Comparison of ENCODE assay signal across 21 cellular contexts in the genomic region with DNA sequence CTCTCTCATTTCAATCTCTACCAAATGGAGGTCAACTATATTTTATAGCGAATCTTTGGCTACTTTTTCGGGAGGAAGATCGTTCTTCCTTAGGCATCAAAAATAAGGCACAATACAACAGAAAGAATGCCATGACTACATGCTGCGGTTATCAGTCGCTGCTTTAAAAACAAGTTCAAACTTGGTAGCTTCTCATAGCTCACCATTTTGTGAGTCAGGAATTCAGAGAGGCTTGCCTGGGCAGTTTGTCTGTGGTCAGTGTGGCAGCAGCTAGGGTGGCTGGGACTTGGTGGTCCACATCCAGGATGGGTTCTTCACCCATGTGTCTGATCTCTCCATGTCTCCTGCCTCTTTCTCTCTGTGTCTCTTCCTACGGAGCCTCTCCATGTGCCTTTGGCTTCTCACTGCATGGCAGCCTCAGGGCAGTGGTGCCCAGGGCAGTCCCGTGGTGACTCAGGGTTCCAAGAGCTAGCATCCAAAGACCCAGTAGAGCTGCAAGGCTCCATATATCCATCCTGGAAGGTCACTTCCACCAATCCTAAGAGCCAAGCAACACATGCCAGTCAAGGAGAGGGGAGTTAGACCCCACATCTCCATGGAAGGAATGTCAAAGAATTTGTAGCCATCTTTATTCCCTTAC. TPM values are rescaled to one million over a fixed set of nuclear protein-coding genes. Genes with fewer than 3 reads are reported as not detected.
DNase-seq lines count a peak whose midpoint lies in the region; ATAC-seq and TF ChIP-seq lines count a peak whose summit lies in the region.
"Had no signal": no experiment of that assay in that cellular context is flagged by ENCODE, and none has a peak within 500 bp of the region (broad histone marks: within the 10 kb centered on the region; RNA-seq: fewer than 3 reads in every experiment).

No MANE protein-coding gene starts in this region.

- H3K4me1 Mint-ChIP-seq in stimulated activated effector memory CD8-positive, alpha-beta T cell treated with anti-CD3 and anti-CD28 coated beads, Interleukin-12 subunit alpha, Interleukin-12 subunit beta, amount 100 ng/mL, for 72 hours: peaks cover 71% of the 10 kb centered on the region
- H3K4me1 Mint-ChIP-seq in Caco-2 (ENCODE audit: low read depth, unreplicated experiment): no peaks in the 10 kb centered on the region

- TF ChIP-seq CTCF in mammary epithelial cell (conservative IDR thresholded peaks at IDR 0.05 in 1 of 2, IDR thresholded peaks at IDR 0.05 in 1 of 2; ENCODE audit: extremely low read depth in 1 of 2, insufficient read depth in 1 of 2, low read depth in 1 of 2, low read length in 2 of 2) (no peak), esophagus muscularis mucosa (IDR thresholded peaks at IDR 0.05) (no peak), Caco-2 (IDR thresholded peaks at IDR 0.05; ENCODE audit: insufficient read depth in 1 of 2, low read depth in 1 of 2, low read length in 1 of 2, severe bottlenecking in 1 of 2, unreplicated experiment in 1 of 2) (no peak)

- peak; percentile 38 for DNase-seq in activated CD8-positive, alpha-beta memory T cell treated with anti-CD3 and anti-CD28 coated beads for 24 hours
- no peak for DNase-seq in activated CD8-positive, alpha-beta memory T cell treated with anti-CD3 and anti-CD28 coated beads, Interleukin-2, amount 50 U/mL, for 4 hours
- DNase-seq in mammary epithelial cell (peak; percentile 94), esophagus muscularis mucosa (ENCODE audit: extremely low spot score) (peak; percentile 74), Caco-2 (no peak), NCI-H345 (lab: John Stamatoyannopoulos, UW) (no peak)
- no peak for DNase-seq in stimulated activated effector memory CD8-positive, alpha-beta T cell treated with anti-CD3 and anti-CD28 coated beads, Interleukin-12 subunit alpha, Interleukin-12 subunit beta, amount 100 ng/mL, for 72 hours (ENCODE audit: low spot score in 2 of 2)
- DNase-seq: 8988T; CD4-positive, alpha-beta memory T cell; DMS53; EL; HCEC 1CT; NCI-H1105; NCI-H524; NCI-H82; SIG-M5 had no signal

- peaks cover 2% of the 10 kb centered on the region for H3K27me3 Mint-ChIP-seq in Caco-2 (ENCODE audit: insufficient read depth, unreplicated experiment)
- H3K27me3 Mint-ChIP-seq: B cell; CD4-positive, alpha-beta memory T cell had no signal

- no peaks in the 10 kb centered on the region for H3K9me3 Mint-ChIP-seq in stimulated activated effector memory CD8-positive, alpha-beta T cell treated with anti-CD3 and anti-CD28 coated beads, Interleukin-12 subunit alpha, Interleukin-12 subunit beta, amount 100 ng/mL, for 72 hours
- H3K9me3 Mint-ChIP-seq in Caco-2 (ENCODE audit: unreplicated experiment): no peaks in the 10 kb centered on the region
- H3K9me3 Mint-ChIP-seq: CD4-positive, alpha-beta memory T cell; GM23338 had no signal

- no peaks in the 10 kb centered on the region for H3K79me2 ChIP-seq in mammary epithelial cell (ENCODE audit: insufficient read depth, low read length)

- peak overlapping the region; percentile 84 for H2AFZ ChIP-seq in mammary epithelial cell (ENCODE audit: low read depth, low read length)
- H2AFZ ChIP-seq: GM23338 had no signal

- BruUV-seq in mammary epithelial cell (replicated peaks; lab: Mats Ljungman, UMichigan) (no TSS peak), Caco-2 (replicated peaks; lab: Mats Ljungman, UMichigan) (no TSS peak)

- CTCF ChIA-PET in mammary epithelial cell (lab: Charles Lee; ENCODE audit: low non-redundant PET) (interaction anchor here (0.7 kb wide), 1 partner anchor 1446 kb away, joined by 4 read pairs; no protein-coding TSS in a partner anchor), Caco-2 (lab: Charles Lee) (no interaction called here)

- H3K4me2 ChIP-seq in mammary epithelial cell (ENCODE audit: insufficient read depth, low read depth, low read length): peak overlapping the region; percentile 58
- H3K4me2 ChIP-seq: GM23338 had no signal

- H3K4me3 ChIP-seq in mammary epithelial cell (replicated peaks in 1 of 3; ENCODE audit: insufficient read depth in 1 of 3, low read depth in 2 of 3, low read length in 3 of 3) (no peak overlapping the region), esophagus muscularis mucosa (no peak overlapping the region), Caco-2 (ENCODE audit: low read depth, low read length) (no peak overlapping the region)
- H3K4me3 ChIP-seq: GM23338 had no signal

- TF ChIP-seq POLR2A in esophagus muscularis mucosa (IDR thresholded peaks at IDR 0.05; ENCODE audit: low read depth): no peak

- H3K36me3 Mint-ChIP-seq in stimulated activated effector memory CD8-positive, alpha-beta T cell treated with anti-CD3 and anti-CD28 coated beads, Interleukin-12 subunit alpha, Interleukin-12 subunit beta, amount 100 ng/mL, for 72 hours: no peaks in the 10 kb centered on the region
- no peaks in the 10 kb centered on the region for H3K36me3 Mint-ChIP-seq in Caco-2 (ENCODE audit: insufficient read depth, unreplicated experiment)

- peak overlapping the region; percentile 54 for H3K27ac Mint-ChIP-seq in stimulated activated effector memory CD8-positive, alpha-beta T cell treated with anti-CD3 and anti-CD28 coated beads, Interleukin-12 subunit alpha, Interleukin-12 subunit beta, amount 100 ng/mL, for 72 hours
- H3K27ac Mint-ChIP-seq in Caco-2 (ENCODE audit: unreplicated experiment): no peak overlapping the region
- H3K27ac Mint-ChIP-seq: GM23338 had no signal

- H3K36me3 ChIP-seq in mammary epithelial cell (ENCODE audit: insufficient read depth, low read length) (no peaks in the 10 kb centered on the region), esophagus muscularis mucosa (no peaks in the 10 kb centered on the region), Caco-2 (ENCODE audit: control insufficient read depth, insufficient read depth, low read length) (no peaks in the 10 kb centered on the region)

- TF ChIP-seq EP300 in esophagus muscularis mucosa (IDR thresholded peaks at IDR 0.05): no peak

- WGBS in mammary epithelial cell (ENCODE audit: low coverage, missing lambda C conversion rate): 8% methylated on average over 7 of the region's 7 CpGs
- WGBS in esophagus muscularis mucosa: 87% methylated on average over 7 of the region's 7 CpGs

- H3K9ac ChIP-seq in mammary epithelial cell (ENCODE audit: insufficient read depth, low read length): no peak overlapping the region

- intact Hi-C loops in mammary epithelial cell (cut with micrococcal nuclease): no loop called here
- intact Hi-C loops in esophagus muscularis mucosa (cut with DNase I): no loop called here
- intact Hi-C loops in Caco-2 (cut with micrococcal nuclease; ENCODE audit: unreplicated experiment): no loop called here

- no peak overlapping the region for H3K4me3 Mint-ChIP-seq in stimulated activated effector memory CD8-positive, alpha-beta T cell treated with anti-CD3 and anti-CD28 coated beads, Interleukin-12 subunit alpha, Interleukin-12 subunit beta, amount 100 ng/mL, for 72 hours
- H3K4me3 Mint-ChIP-seq in Caco-2 (ENCODE audit: unreplicated experiment): no peak overlapping the region
- H3K4me3 Mint-ChIP-seq: B cell; CD4-positive, alpha-beta memory T cell; GM23338 had no signal

- H3K27ac ChIP-seq in mammary epithelial cell (ENCODE audit: insufficient read depth, low read depth, low read length) (peak overlapping the region; percentile 54), esophagus muscularis mucosa (replicated peaks in 1 of 4) (no peak overlapping the region)

- H3K9me3 ChIP-seq in mammary epithelial cell (replicated peaks; ENCODE audit: insufficient read depth, low read length) (no peaks in the 10 kb centered on the region), esophagus muscularis mucosa (no peaks in the 10 kb centered on the region), Caco-2 (no peaks in the 10 kb centered on the region)

- dilution Hi-C loops in mammary epithelial cell (cut with HindIII; ENCODE audit: low sequenced_read_pairs): no loop called here

- POLR2A ChIA-PET in Caco-2 (lab: Charles Lee): no interaction called here

- H3K27me3 ChIP-seq in mammary epithelial cell (ENCODE audit: insufficient read depth, low read length) (no peaks in the 10 kb centered on the region), esophagus muscularis mucosa (no peaks in the 10 kb centered on the region), Caco-2 (replicated peaks; ENCODE audit: control insufficient read depth, insufficient read depth, low read length) (no peaks in the 10 kb centered on the region)

- in situ Hi-C loops in mammary epithelial cell (cut with MboI; ENCODE audit: low sequenced_read_pairs in 2 of 2): no loop called here

- ATAC-seq in stimulated activated effector memory CD8-positive, alpha-beta T cell treated with anti-CD3 and anti-CD28 coated beads, Interleukin-12 subunit alpha, Interleukin-12 subunit beta, amount 100 ng/mL, for 72 hours: no peak
- ATAC-seq in HG03342 (IDR thresholded peaks at IDR 0.05; ENCODE audit: unreplicated experiment): no peak
- ATAC-seq: GM23338 had no signal

- H3K4me1 ChIP-seq in mammary epithelial cell (ENCODE audit: insufficient read depth, low read length): peaks cover 29% of the 10 kb centered on the region
- H3K4me1 ChIP-seq in esophagus muscularis mucosa: no peaks in the 10 kb centered on the region
- peaks cover 13% of the 10 kb centered on the region for H3K4me1 ChIP-seq in Caco-2

- no peaks in the 10 kb centered on the region for H4K20me1 ChIP-seq in mammary epithelial cell (ENCODE audit: insufficient read depth, low read length)

RNA-seq across cellular contexts. Expression of a gene that starts 10.4 kb away (rescaled TPM):
- not detected for total RNA-seq in mammary epithelial cell
- polyA plus RNA-seq in mammary epithelial cell: not detected
- polyA minus RNA-seq in mammary epithelial cell: not detected
- total RNA-seq in esophagus muscularis mucosa: 1 to 10 TPM in 1 of 4 donors, under 1 TPM in 3; 0.32 to 1.2 (median 0.38) TPM
- total RNA-seq in Caco-2 (2022): 2.6 and 2.8 TPM in 2 replicates
- total RNA-seq: GM23338, LHCN-M2, RPMI7951 had no signal
- polyA plus RNA-seq: GM23338 had no signal

Comparison
In these comparisons a context has a peak if more than half of its experiments do, and no peak if none do; other contexts are left out.
1. DNase-seq: peak in activated CD8-positive, alpha-beta memory T cell treated with anti-CD3 and anti-CD28 coated beads for 24 hours (single experiment), mammary epithelial cell (single experiment) and esophagus muscularis mucosa (single experiment); none in activated CD8-positive, alpha-beta memory T cell treated with anti-CD3 and anti-CD28 coated beads, Interleukin-2, amount 50 U/mL, for 4 hours (single experiment), stimulated activated effector memory CD8-positive, alpha-beta T cell treated with anti-CD3 and anti-CD28 coated beads, Interleukin-12 subunit alpha, Interleukin-12 subunit beta, amount 100 ng/mL, for 72 hours (0 of 2), Caco-2 (0 of 2) and NCI-H345 (single experiment).